In the genomic region with DNA sequence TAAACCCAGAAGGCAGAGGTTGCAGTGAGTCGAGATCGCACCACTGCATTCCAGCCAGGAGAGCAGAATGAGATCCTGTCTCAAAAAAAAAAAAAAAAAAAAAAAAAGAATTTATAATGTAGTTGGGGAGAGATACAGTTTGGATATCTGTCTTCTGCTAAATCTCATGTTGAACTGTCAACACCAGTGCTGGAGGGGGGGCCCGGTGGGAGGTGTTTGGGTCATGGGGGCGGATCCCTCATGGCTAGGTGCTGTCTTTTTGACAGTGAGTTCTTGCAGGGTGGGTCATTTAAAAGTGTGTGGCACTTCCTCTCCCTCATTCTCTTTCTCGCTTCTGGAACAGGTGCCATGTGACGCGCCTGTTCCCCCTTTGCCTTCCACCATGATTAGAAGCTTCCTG, we compare ENCODE assay signal across 18 cellular contexts. TPM values are rescaled to one million over a fixed set of nuclear protein-coding genes. Genes with fewer than 3 reads are reported as not detected.
A peak's percentile ranks its signal among the peaks of the same experiment; 100 is the strongest.
DNase-seq lines count a peak whose midpoint lies in the region; ATAC-seq and TF ChIP-seq lines count a peak whose summit lies in the region.
"Had no signal": no experiment of that assay in that cellular context is flagged by ENCODE, and none has a peak within 500 bp of the region (broad histone marks: within the 10 kb centered on the region; RNA-seq: fewer than 3 reads in every experiment).

No MANE protein-coding gene starts in this region.

- H2AFZ ChIP-seq in GM23338: no peak overlapping the region
- H2AFZ ChIP-seq: GM23248 had no signal

- DNase-seq in Right ventricle myocardium inferior (ENCODE audit: missing footprints) (no peak), cardiac septum (ENCODE audit: low spot score) (no peak), left cardiac atrium (no peak), psoas muscle (no peak), SHP77 treated with DMSO at 0.1 percent for 48 hours (lab: John Stamatoyannopoulos, UW) (no peak), GM23338 (ENCODE audit: low spot score) (no peak), AML-193 (lab: John Stamatoyannopoulos, UW) (no peak)
- DNase-seq: 8988T; BE2C; CD4-positive, alpha-beta memory T cell; DMS153; DMS79 treated with DMSO at 0.1 percent for 48 hours; GF-D8; GM23248; H7 had no signal

- peak; percentile 75 for ATAC-seq in Right ventricle myocardium inferior
- peak; percentile 42 to 64 for ATAC-seq in left cardiac atrium
- ATAC-seq in psoas muscle: no peak
- ATAC-seq in GM23338: no peak

- TF ChIP-seq CTCF in HEK293 (tag by site-specific recombination; IDR thresholded peaks at IDR 0.05) (no peak), psoas muscle (IDR thresholded peaks at IDR 0.05) (no peak), GM23338 (conservative IDR thresholded peaks at IDR 0.05; ENCODE audit: low read depth in 2 of 2) (no peak)

- no peaks in the 10 kb centered on the region for H4K20me1 ChIP-seq in GM23338 (replicated peaks; ENCODE audit: insufficient read depth)

- H3K27me3 ChIP-seq in psoas muscle (ENCODE audit: insufficient read depth in 3 of 3, low read length in 2 of 3) (no peaks in the 10 kb centered on the region), GM23338 (ENCODE audit: insufficient read depth) (no peaks in the 10 kb centered on the region)
- H3K27me3 ChIP-seq: BE2C had no signal

- no peak overlapping the region for H3K27ac Mint-ChIP-seq in GM23338
- H3K27ac Mint-ChIP-seq: IgD-negative memory B cell had no signal

- H3K9me3 ChIP-seq in HEK293 (ENCODE audit: control insufficient read depth, insufficient read depth, low read depth, low read length): no peaks in the 10 kb centered on the region
- H3K9me3 ChIP-seq in psoas muscle: no peaks in the 10 kb centered on the region
- H3K9me3 ChIP-seq: BE2C had no signal

- no peaks in the 10 kb centered on the region for H3F3A ChIP-seq in GM23338 (replicated peaks; ENCODE audit: low read depth)

- no peaks in the 10 kb centered on the region for H3K36me3 Mint-ChIP-seq in GM23338 (ENCODE audit: low read depth)

- H3K4me3 ChIP-seq in HEK293 (ENCODE audit: low read depth, low read length): no peak overlapping the region
- H3K4me3 ChIP-seq in psoas muscle: no peak overlapping the region
- H3K4me3 ChIP-seq in GM23338: no peak overlapping the region
- H3K4me3 ChIP-seq: GM23248 had no signal

- H3K79me2 ChIP-seq in GM23338 (replicated peaks; ENCODE audit: insufficient read depth): peaks cover 3% of the 10 kb centered on the region; the same call in 1 of the 2 replicates

- no peaks in the 10 kb centered on the region for H3K9me2 ChIP-seq in GM23338 (ENCODE audit: insufficient read depth)

- H3K27ac ChIP-seq in HEK293 (ENCODE audit: extremely low read depth, low read depth, low read length) (no peak overlapping the region), psoas muscle (peak overlapping the region; percentile 46), GM23338 (ENCODE audit: low read depth) (no peak overlapping the region)
- H3K27ac ChIP-seq: C4-2B, GM23248 had no signal

- peaks cover 17% of the 10 kb centered on the region for H3K4me1 Mint-ChIP-seq in GM23338

- CTCF ChIA-PET in HEK293 (lab: Yijun Ruan, JAX): no interaction called here

- H3K4me2 ChIP-seq in GM23338: no peak overlapping the region

- no peaks in the 10 kb centered on the region for H3K9me3 Mint-ChIP-seq in GM23338
- H3K9me3 Mint-ChIP-seq: CD4-positive, alpha-beta memory T cell; IgD-negative memory B cell had no signal

- H3K27me3 Mint-ChIP-seq in GM23338 (ENCODE audit: insufficient read depth, low read depth, poor library complexity): peaks cover 5% of the 10 kb centered on the region
- H3K27me3 Mint-ChIP-seq: CD4-positive, alpha-beta memory T cell; IgD-negative memory B cell had no signal

- H3K4me3 Mint-ChIP-seq in GM23338: no peak overlapping the region
- H3K4me3 Mint-ChIP-seq: CD4-positive, alpha-beta memory T cell; IgD-negative memory B cell had no signal

- H3K4me1 ChIP-seq in HEK293 (ENCODE audit: control insufficient read depth, insufficient read depth, low read length): peaks cover under 1% of the 10 kb centered on the region; the same call in 1 of the 2 replicates
- peaks cover 34% of the 10 kb centered on the region for H3K4me1 ChIP-seq in psoas muscle
- peaks cover 13% of the 10 kb centered on the region; the same call in 1 of the 2 replicates for H3K4me1 ChIP-seq in GM23338 (ENCODE audit: insufficient read depth)

- 87 to 97% (median 89%) methylated on average over 7 of the region's 7 CpGs for WGBS in psoas muscle, 3 donors

- POLR2A ChIA-PET in HEK293 (lab: Yijun Ruan, JAX): interaction anchor here (1.0 kb wide), 1 partner anchor 10 kb away, joined by 3 read pairs; no protein-coding TSS in a partner anchor

- H3K36me3 ChIP-seq in HEK293 (ENCODE audit: control insufficient read depth in 2 of 2, insufficient read depth in 1 of 2, low read length in 2 of 2) (no peaks in the 10 kb centered on the region), psoas muscle (ENCODE audit: insufficient read depth in 1 of 2, low read depth in 1 of 2) (peaks cover 6 to 23% of the 10 kb centered on the region in 2 donors), GM23338 (ENCODE audit: insufficient read depth) (no peaks in the 10 kb centered on the region)
- H3K36me3 ChIP-seq: BE2C had no signal

- intact Hi-C loops in Right ventricle myocardium inferior (cut with DNase I) (no loop called here), cardiac septum (cut with DNase I) (no loop called here), left cardiac atrium (cut with DNase I) (no loop called here), psoas muscle (cut with DNase I) (no loop called here)

TF ChIP-seq in HEK293, 187 proteins besides CTCF, POLR2A, EP300 and RAD21:
- TF ChIP-seq ZNF362 (tag by site-specific recombination; IDR thresholded peaks at IDR 0.05) (0 out of 2 replicates have a peak, but pooled peaks have one; percentile 23), ZNF10 (tag by site-specific recombination; IDR thresholded peaks at IDR 0.05) (no peak)

TF ChIP-seq in GM23338, 12 proteins besides CTCF, POLR2A, EP300 and RAD21:
- TF ChIP-seq EZH2phosphoT487 (IDR thresholded peaks at IDR 0.05; ENCODE audit: unreplicated experiment) (no peak), CREB1 (CRISPR knock-in tag; IDR thresholded peaks at IDR 0.05; ENCODE audit: low read depth) (no peak), POLR2AphosphoS5 (IDR thresholded peaks at IDR 0.05; ENCODE audit: low read depth) (no peak), ZNF331 (CRISPR knock-in tag; IDR thresholded peaks at IDR 0.05; ENCODE audit: low read depth) (no peak), STAT1 (IDR thresholded peaks at IDR 0.05; ENCODE audit: unreplicated experiment) (no peak), EZH2 (IDR thresholded peaks at IDR 0.05; ENCODE audit: low read depth, unreplicated experiment) (no peak)
- TF ChIP-seq, protein P1, sequence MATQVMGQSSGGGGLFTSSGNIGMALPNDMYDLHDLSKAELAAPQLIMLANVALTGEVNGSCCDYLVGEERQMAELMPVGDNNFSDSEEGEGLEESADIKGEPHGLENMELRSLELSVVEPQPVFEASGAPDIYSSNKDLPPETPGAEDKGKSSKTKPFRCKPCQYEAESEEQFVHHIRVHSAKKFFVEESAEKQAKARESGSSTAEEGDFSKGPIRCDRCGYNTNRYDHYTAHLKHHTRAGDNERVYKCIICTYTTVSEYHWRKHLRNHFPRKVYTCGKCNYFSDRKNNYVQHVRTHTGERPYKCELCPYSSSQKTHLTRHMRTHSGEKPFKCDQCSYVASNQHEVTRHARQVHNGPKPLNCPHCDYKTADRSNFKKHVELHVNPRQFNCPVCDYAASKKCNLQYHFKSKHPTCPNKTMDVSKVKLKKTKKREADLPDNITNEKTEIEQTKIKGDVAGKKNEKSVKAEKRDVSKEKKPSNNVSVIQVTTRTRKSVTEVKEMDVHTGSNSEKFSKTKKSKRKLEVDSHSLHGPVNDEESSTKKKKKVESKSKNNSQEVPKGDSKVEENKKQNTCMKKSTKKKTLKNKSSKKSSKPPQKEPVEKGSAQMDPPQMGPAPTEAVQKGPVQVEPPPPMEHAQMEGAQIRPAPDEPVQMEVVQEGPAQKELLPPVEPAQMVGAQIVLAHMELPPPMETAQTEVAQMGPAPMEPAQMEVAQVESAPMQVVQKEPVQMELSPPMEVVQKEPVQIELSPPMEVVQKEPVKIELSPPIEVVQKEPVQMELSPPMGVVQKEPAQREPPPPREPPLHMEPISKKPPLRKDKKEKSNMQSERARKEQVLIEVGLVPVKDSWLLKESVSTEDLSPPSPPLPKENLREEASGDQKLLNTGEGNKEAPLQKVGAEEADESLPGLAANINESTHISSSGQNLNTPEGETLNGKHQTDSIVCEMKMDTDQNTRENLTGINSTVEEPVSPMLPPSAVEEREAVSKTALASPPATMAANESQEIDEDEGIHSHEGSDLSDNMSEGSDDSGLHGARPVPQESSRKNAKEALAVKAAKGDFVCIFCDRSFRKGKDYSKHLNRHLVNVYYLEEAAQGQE (IDR thresholded peaks at IDR 0.05; ENCODE audit: unreplicated experiment): no peak

RNA-seq across cellular contexts. Expression of gene CLIP1, which starts 32.8 kb away (rescaled TPM):
- 110 TPM for total RNA-seq in Right ventricle myocardium inferior
- total RNA-seq in cardiac septum: 107 TPM
- 100 to 1,000 TPM; 101 to 124 TPM for total RNA-seq in left cardiac atrium
- total RNA-seq in psoas muscle: 100 to 1,000 TPM; 458 to 639 (median 574) TPM
- 100 to 1,000 TPM; 235 to 290 (median 241) TPM for polyA plus RNA-seq in psoas muscle
- total RNA-seq in GM23338 (2014; rRNA removed; shearing (Covaris generic)): 15.0 and 21.1 TPM in 2 replicates
- polyA plus RNA-seq in GM23338 (2016; fragmentation: Nextera tagmentation; extraction: Ambion mirVana): 8.6 and 11.5 TPM in 2 replicates

Comparison
In these comparisons a context has a peak if more than half of its experiments do, and no peak if none do; other contexts are left out.
1. ATAC-seq: peak in Right ventricle myocardium inferior (single experiment) and left cardiac atrium (2 of 2); none in psoas muscle (0 of 4) and GM23338 (single experiment).